In the genomic region with DNA sequence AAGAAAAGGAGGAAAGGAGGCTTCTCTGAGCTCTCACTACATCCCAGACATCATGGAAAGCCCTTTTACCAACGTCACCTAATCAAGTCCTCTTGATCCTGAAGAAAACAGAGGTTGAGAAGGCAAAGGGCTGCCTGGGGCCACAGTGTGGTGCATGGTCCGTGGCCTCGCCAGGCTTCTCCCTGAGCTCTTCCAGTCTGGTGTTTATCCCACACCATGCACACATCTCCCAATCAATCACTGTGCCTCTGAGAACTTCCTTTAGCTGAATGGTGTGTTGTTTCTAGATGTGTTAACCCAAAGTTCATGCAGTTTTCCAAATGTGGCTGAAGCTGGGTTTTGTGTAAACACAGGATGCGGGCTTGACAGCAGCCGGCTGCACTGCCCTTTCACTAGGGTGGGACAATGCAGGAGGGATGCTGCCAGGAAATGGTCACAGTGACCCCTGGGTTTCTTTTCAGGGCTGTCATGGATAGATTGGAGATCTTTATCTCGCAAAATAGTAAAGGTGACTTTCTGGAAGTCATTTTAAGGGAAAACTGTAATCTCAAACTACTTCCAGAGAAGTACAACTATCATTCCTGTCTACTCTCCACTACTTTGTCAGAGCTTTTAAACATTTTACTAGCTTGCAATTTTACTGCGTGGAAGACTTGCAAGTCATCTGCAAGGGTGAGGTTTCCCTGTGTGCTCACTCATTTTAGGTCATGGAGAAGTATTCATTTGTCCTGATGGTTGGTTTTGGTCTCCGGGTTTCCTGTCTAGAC, we compare ENCODE assay signal across 1 cellular context.
TF ChIP-seq lines count a peak whose summit lies in the region.

No MANE protein-coding gene starts in this region.

TF ChIP-seq in HepG2, 621 proteins besides CTCF, POLR2A, EP300 and RAD21 (continued from another document and continues in another):
- TF ChIP-seq ZNF790 (CRISPR knock-in tag; IDR thresholded peaks at IDR 0.05; ENCODE audit: borderline replicate concordance) (no peak), ZNF350 (CRISPR knock-in tag; IDR thresholded peaks at IDR 0.05; ENCODE audit: borderline replicate concordance, low read depth) (peak; percentile 97; the same call in 1 of the 2 replicates), TBX2 (CRISPR knock-in tag; IDR thresholded peaks at IDR 0.05; ENCODE audit: borderline replicate concordance) (peak; percentile 99), NFKBIZ (CRISPR knock-in tag; IDR thresholded peaks at IDR 0.05) (peak; percentile 98), ZNF792 (CRISPR knock-in tag; IDR thresholded peaks at IDR 0.05) (peak; percentile 96), YEATS2 (CRISPR knock-in tag; IDR thresholded peaks at IDR 0.05; ENCODE audit: borderline replicate concordance) (peak; percentile 55; the same call in 1 of the 2 replicates), RBM22 (optimal IDR thresholded peaks at IDR 0.05; ENCODE audit: low read length) (no peak), NR2F1 (CRISPR knock-in tag; IDR thresholded peaks at IDR 0.05) (peak; percentile 67; a peak in 3 of 4 replicates), ERF (CRISPR knock-in tag; IDR thresholded peaks at IDR 0.05) (peak; percentile 99), RBM39 (IDR thresholded peaks at IDR 0.05; ENCODE audit: low read depth, low read length, poor library complexity, severe bottlenecking) (no peak), ZNF781 (CRISPR knock-in tag; IDR thresholded peaks at IDR 0.05; ENCODE audit: borderline replicate concordance, not compliant biosample characterization) (no peak), ZNF598 (CRISPR knock-in tag; IDR thresholded peaks at IDR 0.05; ENCODE audit: borderline replicate concordance) (peak; percentile 66; the same call in 1 of the 2 replicates), ZNF432 (CRISPR knock-in tag; IDR thresholded peaks at IDR 0.05; ENCODE audit: borderline replicate concordance) (no peak), ZNF615 (CRISPR knock-in tag; IDR thresholded peaks at IDR 0.05; ENCODE audit: borderline replicate concordance) (no peak), ZNF468 (CRISPR knock-in tag; IDR thresholded peaks at IDR 0.05) (0 out of 2 replicates have a peak, but pooled peaks have one; percentile 18), ZNF296 (CRISPR knock-in tag; conservative IDR thresholded peaks at IDR 0.05) (no peak), PHF21A (CRISPR knock-in tag; IDR thresholded peaks at IDR 0.05) (peak; percentile 99), GATAD1 (CRISPR knock-in tag; IDR thresholded peaks at IDR 0.05) (peak; percentile 80), ZNF703 (CRISPR knock-in tag; IDR thresholded peaks at IDR 0.05; ENCODE audit: borderline replicate concordance) (no peak), SALL2 (CRISPR knock-in tag; IDR thresholded peaks at IDR 0.05) (no peak), ZNF207 (IDR thresholded peaks at IDR 0.05; ENCODE audit: borderline replicate concordance) (no peak), ZSCAN22 (CRISPR knock-in tag; IDR thresholded peaks at IDR 0.05) (peak; percentile 81; the same call in 1 of the 2 replicates), MYC (CRISPR knock-in tag; IDR thresholded peaks at IDR 0.05; ENCODE audit: borderline replicate concordance) (peak; percentile 81; the same call in 1 of the 2 replicates), HOXA9 (CRISPR knock-in tag; IDR thresholded peaks at IDR 0.05; ENCODE audit: borderline replicate concordance) (no peak), ZNF777 (CRISPR knock-in tag; IDR thresholded peaks at IDR 0.05) (no peak), POLR2AphosphoS5 (IDR thresholded peaks at IDR 0.05; ENCODE audit: low read depth, low read length) (peak; percentile 56), ZNF256 (CRISPR knock-in tag; conservative IDR thresholded peaks at IDR 0.05) (no peak)
- TF ChIP-seq, protein P1, sequence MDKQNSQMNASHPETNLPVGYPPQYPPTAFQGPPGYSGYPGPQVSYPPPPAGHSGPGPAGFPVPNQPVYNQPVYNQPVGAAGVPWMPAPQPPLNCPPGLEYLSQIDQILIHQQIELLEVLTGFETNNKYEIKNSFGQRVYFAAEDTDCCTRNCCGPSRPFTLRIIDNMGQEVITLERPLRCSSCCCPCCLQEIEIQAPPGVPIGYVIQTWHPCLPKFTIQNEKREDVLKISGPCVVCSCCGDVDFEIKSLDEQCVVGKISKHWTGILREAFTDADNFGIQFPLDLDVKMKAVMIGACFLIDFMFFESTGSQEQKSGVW (CRISPR knock-in tag; IDR thresholded peaks at IDR 0.05; ENCODE audit: borderline replicate concordance) = no peak
- TF ChIP-seq, protein P2, sequence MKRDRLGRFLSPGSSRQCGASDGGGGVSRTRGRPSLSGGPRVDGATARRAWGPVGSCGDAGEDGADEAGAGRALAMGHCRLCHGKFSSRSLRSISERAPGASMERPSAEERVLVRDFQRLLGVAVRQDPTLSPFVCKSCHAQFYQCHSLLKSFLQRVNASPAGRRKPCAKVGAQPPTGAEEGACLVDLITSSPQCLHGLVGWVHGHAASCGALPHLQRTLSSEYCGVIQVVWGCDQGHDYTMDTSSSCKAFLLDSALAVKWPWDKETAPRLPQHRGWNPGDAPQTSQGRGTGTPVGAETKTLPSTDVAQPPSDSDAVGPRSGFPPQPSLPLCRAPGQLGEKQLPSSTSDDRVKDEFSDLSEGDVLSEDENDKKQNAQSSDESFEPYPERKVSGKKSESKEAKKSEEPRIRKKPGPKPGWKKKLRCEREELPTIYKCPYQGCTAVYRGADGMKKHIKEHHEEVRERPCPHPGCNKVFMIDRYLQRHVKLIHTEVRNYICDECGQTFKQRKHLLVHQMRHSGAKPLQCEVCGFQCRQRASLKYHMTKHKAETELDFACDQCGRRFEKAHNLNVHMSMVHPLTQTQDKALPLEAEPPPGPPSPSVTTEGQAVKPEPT (CRISPR knock-in tag; IDR thresholded peaks at IDR 0.05; ENCODE audit: low read depth) = peak; percentile 70; the same call in 1 of the 2 replicates
- TF ChIP-seq, protein P3, sequence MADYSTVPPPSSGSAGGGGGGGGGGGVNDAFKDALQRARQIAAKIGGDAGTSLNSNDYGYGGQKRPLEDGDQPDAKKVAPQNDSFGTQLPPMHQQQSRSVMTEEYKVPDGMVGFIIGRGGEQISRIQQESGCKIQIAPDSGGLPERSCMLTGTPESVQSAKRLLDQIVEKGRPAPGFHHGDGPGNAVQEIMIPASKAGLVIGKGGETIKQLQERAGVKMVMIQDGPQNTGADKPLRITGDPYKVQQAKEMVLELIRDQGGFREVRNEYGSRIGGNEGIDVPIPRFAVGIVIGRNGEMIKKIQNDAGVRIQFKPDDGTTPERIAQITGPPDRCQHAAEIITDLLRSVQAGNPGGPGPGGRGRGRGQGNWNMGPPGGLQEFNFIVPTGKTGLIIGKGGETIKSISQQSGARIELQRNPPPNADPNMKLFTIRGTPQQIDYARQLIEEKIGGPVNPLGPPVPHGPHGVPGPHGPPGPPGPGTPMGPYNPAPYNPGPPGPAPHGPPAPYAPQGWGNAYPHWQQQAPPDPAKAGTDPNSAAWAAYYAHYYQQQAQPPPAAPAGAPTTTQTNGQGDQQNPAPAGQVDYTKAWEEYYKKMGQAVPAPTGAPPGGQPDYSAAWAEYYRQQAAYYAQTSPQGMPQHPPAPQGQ (CRISPR knock-in tag; IDR thresholded peaks at IDR 0.05; ENCODE audit: borderline replicate concordance) = peak; percentile 90; the same call in 1 of the 2 replicates
- TF ChIP-seq, protein P4, sequence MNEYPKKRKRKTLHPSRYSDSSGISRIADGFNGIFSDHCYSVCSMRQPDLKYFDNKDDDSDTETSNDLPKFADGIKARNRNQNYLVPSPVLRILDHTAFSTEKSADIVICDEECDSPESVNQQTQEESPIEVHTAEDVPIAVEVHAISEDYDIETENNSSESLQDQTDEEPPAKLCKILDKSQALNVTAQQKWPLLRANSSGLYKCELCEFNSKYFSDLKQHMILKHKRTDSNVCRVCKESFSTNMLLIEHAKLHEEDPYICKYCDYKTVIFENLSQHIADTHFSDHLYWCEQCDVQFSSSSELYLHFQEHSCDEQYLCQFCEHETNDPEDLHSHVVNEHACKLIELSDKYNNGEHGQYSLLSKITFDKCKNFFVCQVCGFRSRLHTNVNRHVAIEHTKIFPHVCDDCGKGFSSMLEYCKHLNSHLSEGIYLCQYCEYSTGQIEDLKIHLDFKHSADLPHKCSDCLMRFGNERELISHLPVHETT (CRISPR knock-in tag; conservative IDR thresholded peaks at IDR 0.05) = peak; percentile 90
- TF ChIP-seq, protein P5, sequence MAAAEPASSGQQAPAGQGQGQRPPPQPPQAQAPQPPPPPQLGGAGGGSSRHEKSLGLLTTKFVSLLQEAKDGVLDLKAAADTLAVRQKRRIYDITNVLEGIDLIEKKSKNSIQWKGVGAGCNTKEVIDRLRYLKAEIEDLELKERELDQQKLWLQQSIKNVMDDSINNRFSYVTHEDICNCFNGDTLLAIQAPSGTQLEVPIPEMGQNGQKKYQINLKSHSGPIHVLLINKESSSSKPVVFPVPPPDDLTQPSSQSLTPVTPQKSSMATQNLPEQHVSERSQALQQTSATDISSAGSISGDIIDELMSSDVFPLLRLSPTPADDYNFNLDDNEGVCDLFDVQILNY (CRISPR knock-in tag; conservative IDR thresholded peaks at IDR 0.05) = no peak
- TF ChIP-seq, protein P6, sequence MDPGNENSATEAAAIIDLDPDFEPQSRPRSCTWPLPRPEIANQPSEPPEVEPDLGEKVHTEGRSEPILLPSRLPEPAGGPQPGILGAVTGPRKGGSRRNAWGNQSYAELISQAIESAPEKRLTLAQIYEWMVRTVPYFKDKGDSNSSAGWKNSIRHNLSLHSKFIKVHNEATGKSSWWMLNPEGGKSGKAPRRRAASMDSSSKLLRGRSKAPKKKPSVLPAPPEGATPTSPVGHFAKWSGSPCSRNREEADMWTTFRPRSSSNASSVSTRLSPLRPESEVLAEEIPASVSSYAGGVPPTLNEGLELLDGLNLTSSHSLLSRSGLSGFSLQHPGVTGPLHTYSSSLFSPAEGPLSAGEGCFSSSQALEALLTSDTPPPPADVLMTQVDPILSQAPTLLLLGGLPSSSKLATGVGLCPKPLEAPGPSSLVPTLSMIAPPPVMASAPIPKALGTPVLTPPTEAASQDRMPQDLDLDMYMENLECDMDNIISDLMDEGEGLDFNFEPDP (CRISPR knock-in tag; conservative IDR thresholded peaks at IDR 0.05) = no peak
- TF ChIP-seq, protein P7, sequence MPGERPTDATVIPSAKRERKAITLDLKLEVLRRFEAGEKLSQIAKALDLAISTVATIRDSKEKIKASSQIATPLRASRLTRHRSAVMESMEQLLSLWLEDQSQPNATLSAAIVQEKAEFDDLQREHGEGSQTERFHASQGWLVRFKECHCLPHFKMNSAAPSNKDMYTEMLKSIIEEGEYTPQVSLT (CRISPR knock-in tag; IDR thresholded peaks at IDR 0.05; ENCODE audit: borderline replicate concordance, low read depth) = no peak
- TF ChIP-seq, protein P8, sequence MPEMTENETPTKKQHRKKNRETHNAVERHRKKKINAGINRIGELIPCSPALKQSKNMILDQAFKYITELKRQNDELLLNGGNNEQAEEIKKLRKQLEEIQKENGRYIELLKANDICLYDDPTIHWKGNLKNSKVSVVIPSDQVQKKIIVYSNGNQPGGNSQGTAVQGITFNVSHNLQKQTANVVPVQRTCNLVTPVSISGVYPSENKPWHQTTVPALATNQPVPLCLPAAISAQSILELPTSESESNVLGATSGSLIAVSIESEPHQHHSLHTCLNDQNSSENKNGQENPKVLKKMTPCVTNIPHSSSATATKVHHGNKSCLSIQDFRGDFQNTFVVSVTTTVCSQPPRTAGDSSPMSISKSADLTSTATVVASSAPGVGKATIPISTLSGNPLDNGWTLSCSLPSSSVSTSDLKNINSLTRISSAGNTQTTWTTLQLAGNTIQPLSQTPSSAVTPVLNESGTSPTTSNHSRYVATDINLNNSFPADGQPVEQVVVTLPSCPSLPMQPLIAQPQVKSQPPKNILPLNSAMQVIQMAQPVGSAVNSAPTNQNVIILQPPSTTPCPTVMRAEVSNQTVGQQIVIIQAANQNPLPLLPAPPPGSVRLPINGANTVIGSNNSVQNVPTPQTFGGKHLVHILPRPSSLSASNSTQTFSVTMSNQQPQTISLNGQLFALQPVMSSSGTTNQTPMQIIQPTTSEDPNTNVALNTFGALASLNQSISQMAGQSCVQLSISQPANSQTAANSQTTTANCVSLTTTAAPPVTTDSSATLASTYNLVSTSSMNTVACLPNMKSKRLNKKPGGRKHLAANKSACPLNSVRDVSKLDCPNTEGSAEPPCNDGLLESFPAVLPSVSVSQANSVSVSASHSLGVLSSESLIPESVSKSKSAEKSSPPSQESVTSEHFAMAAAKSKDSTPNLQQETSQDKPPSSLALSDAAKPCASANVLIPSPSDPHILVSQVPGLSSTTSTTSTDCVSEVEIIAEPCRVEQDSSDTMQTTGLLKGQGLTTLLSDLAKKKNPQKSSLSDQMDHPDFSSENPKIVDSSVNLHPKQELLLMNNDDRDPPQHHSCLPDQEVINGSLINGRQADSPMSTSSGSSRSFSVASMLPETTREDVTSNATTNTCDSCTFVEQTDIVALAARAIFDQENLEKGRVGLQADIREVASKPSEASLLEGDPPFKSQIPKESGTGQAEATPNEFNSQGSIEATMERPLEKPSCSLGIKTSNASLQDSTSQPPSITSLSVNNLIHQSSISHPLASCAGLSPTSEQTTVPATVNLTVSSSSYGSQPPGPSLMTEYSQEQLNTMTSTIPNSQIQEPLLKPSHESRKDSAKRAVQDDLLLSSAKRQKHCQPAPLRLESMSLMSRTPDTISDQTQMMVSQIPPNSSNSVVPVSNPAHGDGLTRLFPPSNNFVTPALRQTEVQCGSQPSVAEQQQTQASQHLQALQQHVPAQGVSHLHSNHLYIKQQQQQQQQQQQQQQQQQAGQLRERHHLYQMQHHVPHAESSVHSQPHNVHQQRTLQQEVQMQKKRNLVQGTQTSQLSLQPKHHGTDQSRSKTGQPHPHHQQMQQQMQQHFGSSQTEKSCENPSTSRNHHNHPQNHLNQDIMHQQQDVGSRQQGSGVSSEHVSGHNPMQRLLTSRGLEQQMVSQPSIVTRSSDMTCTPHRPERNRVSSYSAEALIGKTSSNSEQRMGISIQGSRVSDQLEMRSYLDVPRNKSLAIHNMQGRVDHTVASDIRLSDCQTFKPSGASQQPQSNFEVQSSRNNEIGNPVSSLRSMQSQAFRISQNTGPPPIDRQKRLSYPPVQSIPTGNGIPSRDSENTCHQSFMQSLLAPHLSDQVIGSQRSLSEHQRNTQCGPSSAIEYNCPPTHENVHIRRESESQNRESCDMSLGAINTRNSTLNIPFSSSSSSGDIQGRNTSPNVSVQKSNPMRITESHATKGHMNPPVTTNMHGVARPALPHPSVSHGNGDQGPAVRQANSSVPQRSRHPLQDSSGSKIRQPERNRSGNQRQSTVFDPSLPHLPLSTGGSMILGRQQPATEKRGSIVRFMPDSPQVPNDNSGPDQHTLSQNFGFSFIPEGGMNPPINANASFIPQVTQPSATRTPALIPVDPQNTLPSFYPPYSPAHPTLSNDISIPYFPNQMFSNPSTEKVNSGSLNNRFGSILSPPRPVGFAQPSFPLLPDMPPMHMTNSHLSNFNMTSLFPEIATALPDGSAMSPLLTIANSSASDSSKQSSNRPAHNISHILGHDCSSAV (CRISPR knock-in tag; IDR thresholded peaks at IDR 0.05; ENCODE audit: borderline replicate concordance) = no peak
